1 cellular context compared by ENCODE assay signal in the genomic region with DNA sequence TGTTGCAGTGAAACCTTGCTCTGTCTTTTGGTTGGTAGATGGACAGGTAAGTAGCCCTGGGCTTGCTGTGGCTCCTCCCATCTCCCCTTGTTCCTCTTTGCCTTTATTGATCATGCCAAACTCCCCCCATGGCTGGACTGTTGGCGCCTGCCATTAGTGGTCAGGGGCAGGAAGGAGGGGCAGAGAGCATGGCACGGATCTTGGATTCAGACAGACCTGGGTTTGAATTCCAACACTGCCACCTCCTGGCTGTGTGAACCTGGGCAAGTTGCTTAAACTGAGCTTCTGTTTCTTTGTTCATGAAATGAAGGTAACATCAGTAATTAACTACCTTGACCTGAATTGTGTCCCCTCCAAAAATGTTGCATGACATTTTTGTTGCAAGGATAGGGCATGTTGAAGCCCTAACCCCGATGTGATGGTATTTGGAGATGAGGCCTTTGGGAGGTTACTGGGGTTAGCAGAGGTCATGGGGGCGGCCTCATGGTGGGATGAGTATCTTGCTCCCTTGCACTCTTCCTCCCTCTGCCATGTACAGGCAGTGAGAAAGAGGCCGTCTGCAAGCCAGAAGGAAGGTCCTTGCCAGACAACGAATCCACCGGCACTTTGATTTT.
TF ChIP-seq lines count a peak whose summit lies in the region.

No MANE protein-coding gene starts in this region.

TF ChIP-seq in HCT116, 20 proteins besides CTCF, POLR2A, EP300 and RAD21 (continued from another document):
- TF ChIP-seq, protein P1, sequence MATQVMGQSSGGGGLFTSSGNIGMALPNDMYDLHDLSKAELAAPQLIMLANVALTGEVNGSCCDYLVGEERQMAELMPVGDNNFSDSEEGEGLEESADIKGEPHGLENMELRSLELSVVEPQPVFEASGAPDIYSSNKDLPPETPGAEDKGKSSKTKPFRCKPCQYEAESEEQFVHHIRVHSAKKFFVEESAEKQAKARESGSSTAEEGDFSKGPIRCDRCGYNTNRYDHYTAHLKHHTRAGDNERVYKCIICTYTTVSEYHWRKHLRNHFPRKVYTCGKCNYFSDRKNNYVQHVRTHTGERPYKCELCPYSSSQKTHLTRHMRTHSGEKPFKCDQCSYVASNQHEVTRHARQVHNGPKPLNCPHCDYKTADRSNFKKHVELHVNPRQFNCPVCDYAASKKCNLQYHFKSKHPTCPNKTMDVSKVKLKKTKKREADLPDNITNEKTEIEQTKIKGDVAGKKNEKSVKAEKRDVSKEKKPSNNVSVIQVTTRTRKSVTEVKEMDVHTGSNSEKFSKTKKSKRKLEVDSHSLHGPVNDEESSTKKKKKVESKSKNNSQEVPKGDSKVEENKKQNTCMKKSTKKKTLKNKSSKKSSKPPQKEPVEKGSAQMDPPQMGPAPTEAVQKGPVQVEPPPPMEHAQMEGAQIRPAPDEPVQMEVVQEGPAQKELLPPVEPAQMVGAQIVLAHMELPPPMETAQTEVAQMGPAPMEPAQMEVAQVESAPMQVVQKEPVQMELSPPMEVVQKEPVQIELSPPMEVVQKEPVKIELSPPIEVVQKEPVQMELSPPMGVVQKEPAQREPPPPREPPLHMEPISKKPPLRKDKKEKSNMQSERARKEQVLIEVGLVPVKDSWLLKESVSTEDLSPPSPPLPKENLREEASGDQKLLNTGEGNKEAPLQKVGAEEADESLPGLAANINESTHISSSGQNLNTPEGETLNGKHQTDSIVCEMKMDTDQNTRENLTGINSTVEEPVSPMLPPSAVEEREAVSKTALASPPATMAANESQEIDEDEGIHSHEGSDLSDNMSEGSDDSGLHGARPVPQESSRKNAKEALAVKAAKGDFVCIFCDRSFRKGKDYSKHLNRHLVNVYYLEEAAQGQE (IDR thresholded peaks at IDR 0.05; ENCODE audit: low read depth): no peak
- TF ChIP-seq, protein P2, sequence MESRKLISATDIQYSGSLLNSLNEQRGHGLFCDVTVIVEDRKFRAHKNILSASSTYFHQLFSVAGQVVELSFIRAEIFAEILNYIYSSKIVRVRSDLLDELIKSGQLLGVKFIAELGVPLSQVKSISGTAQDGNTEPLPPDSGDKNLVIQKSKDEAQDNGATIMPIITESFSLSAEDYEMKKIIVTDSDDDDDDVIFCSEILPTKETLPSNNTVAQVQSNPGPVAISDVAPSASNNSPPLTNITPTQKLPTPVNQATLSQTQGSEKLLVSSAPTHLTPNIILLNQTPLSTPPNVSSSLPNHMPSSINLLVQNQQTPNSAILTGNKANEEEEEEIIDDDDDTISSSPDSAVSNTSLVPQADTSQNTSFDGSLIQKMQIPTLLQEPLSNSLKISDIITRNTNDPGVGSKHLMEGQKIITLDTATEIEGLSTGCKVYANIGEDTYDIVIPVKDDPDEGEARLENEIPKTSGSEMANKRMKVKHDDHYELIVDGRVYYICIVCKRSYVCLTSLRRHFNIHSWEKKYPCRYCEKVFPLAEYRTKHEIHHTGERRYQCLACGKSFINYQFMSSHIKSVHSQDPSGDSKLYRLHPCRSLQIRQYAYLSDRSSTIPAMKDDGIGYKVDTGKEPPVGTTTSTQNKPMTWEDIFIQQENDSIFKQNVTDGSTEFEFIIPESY (IDR thresholded peaks at IDR 0.05; ENCODE audit: extremely low read depth, insufficient replicate concordance, low read length): no peak
- no peak for TF ChIP-seq FOSL1 (IDR thresholded peaks at IDR 0.05; ENCODE audit: low read depth)
- no peak for TF ChIP-seq CEBPB (IDR thresholded peaks at IDR 0.05; ENCODE audit: low read depth)
- TF ChIP-seq POLR2AphosphoS5 (IDR thresholded peaks at IDR 0.05; ENCODE audit: low read depth, low read length): no peak
- no peak for TF ChIP-seq SIN3A (IDR thresholded peaks at IDR 0.05; ENCODE audit: low read depth)
- no peak for TF ChIP-seq YY1 (IDR thresholded peaks at IDR 0.05; ENCODE audit: extremely low read depth, insufficient replicate concordance, low read depth, low read length)
- TF ChIP-seq CBX3 (IDR thresholded peaks at IDR 0.05; ENCODE audit: low read depth): no peak
- TF ChIP-seq SRF (IDR thresholded peaks at IDR 0.05; ENCODE audit: low read depth): no peak
- no peak for TF ChIP-seq JUND (IDR thresholded peaks at IDR 0.05)
- TF ChIP-seq EGR1 (IDR thresholded peaks at IDR 0.05; ENCODE audit: low read depth): no peak
- no peak for TF ChIP-seq EZH2phosphoT487 (IDR thresholded peaks at IDR 0.05; ENCODE audit: borderline replicate concordance)
- no peak for TF ChIP-seq ELF1 (IDR thresholded peaks at IDR 0.05; ENCODE audit: borderline replicate concordance, low read depth)
TF ChIP-seq in HCT116: peak in this region for 0.
